20 cellular contexts compared by ENCODE assay signal in genomic region chr2:164890533-164890932, GRCh38. TPM values are rescaled to one million over a fixed set of nuclear protein-coding genes. Genes with fewer than 3 reads are reported as not detected.
A peak's percentile ranks its signal among the peaks of the same experiment; 100 is the strongest.
DNase-seq lines count a peak whose midpoint lies in the region; ATAC-seq and TF ChIP-seq lines count a peak whose summit lies in the region.
"Had no signal": no experiment of that assay in that cellular context is flagged by ENCODE, and none has a peak within 500 bp of the region (broad histone marks: within the 10 kb centered on the region; RNA-seq: fewer than 3 reads in every experiment).

No MANE protein-coding gene starts in this region.

- H3K4me3 ChIP-seq in heart right ventricle: no peak overlapping the region
- H3K4me3 ChIP-seq in fibroblast of villous mesenchyme (ENCODE audit: low read depth, low read length): no peak overlapping the region
- H3K4me3 ChIP-seq in stomach: no peak overlapping the region
- H3K4me3 ChIP-seq: lung, MG63, tibial artery had no signal

- no peaks in the 10 kb centered on the region for H3K27me3 ChIP-seq in heart right ventricle
- H3K27me3 ChIP-seq in stomach: no peaks in the 10 kb centered on the region
- H3K27me3 ChIP-seq: MG63, tibial artery had no signal

- H3K4me3 Mint-ChIP-seq in T-helper 17 cell: no peak overlapping the region
- H3K4me3 Mint-ChIP-seq: activated CD4-positive, alpha-beta T cell treated with anti-CD3 and anti-CD28 coated beads, Interleukin-2, amount 10 ng/mL, durations not matched to agents 7 days and 5 days; CD4-positive, alpha-beta memory T cell; effector memory CD8-positive, alpha-beta T cell had no signal

- H3K36me3 ChIP-seq in heart right ventricle (no peaks in the 10 kb centered on the region), stomach (no peaks in the 10 kb centered on the region)
- H3K36me3 ChIP-seq: MG63, tibial artery had no signal

- H3K27ac ChIP-seq in heart right ventricle (peak overlapping the region in 4 of 10 donors; percentile 4 to 37 (median 24)), stomach (peak overlapping the region; percentile 8 to 59 (median 45))
- H3K27ac ChIP-seq: tibial artery had no signal

- 47 to 48% methylated on average over 5 of the region's 5 CpGs for WGBS in heart right ventricle, 2 donors
- 13 to 29% (median 23%) methylated on average over 5 of the region's 5 CpGs for WGBS in stomach, 5 donors

- intact Hi-C loops in heart right ventricle (cut with DNase I): no loop called here
- intact Hi-C loops in Right ventricle myocardium inferior (cut with DNase I): no loop called here
- intact Hi-C loops in stomach (cut with DNase I; ENCODE audit: low total_unique reads): no loop called here

- no peaks in the 10 kb centered on the region for H3K27me3 Mint-ChIP-seq in T-helper 17 cell
- H3K27me3 Mint-ChIP-seq: activated CD4-positive, alpha-beta T cell treated with anti-CD3 and anti-CD28 coated beads, Interleukin-2, amount 10 ng/mL, durations not matched to agents 7 days and 5 days; CD4-positive, alpha-beta memory T cell; effector memory CD8-positive, alpha-beta T cell had no signal

- H3K4me1 ChIP-seq in heart right ventricle: peaks cover 0 to 14% (median 0%) of the 10 kb centered on the region in 9 donors
- peaks cover 0 to 22% (median 8%) of the 10 kb centered on the region in 4 donors for H3K4me1 ChIP-seq in stomach
- H3K4me1 ChIP-seq: tibial artery had no signal

- DNase-seq in heart right ventricle: no peak
- DNase-seq in Right ventricle myocardium inferior (ENCODE audit: missing footprints): no peak
- DNase-seq in OCI-M1 (lab: John Stamatoyannopoulos, UW): peak; percentile 28
- DNase-seq in fibroblast of villous mesenchyme (ENCODE audit: low read depth): peak; percentile 90
- no peak for DNase-seq in stomach
- no peak for DNase-seq in NCI-H2196 (lab: John Stamatoyannopoulos, UW; ENCODE audit: unreplicated experiment)
- no peak for DNase-seq in NCI-H1436 (lab: John Stamatoyannopoulos, UW)
- no peak for DNase-seq in T-helper 17 cell
- DNase-seq: 8988T; activated CD4-positive, alpha-beta T cell treated with anti-CD3 and anti-CD28 coated beads, Interleukin-2, amount 10 ng/mL, durations not matched to agents 7 days and 5 days; CD4-positive, alpha-beta memory T cell; central memory CD4-positive, alpha-beta T cell; effector memory CD8-positive, alpha-beta T cell; MG63; NCI-H2029; right cardiac atrium; stimulated activated CD4-positive, alpha-beta T cell treated with anti-CD3 and anti-CD28 coated beads, Interleukin-2, amount 100 ng/mL, for 48 hours; stimulated activated CD8-positive, alpha-beta memory T cell treated with anti-CD3 and anti-CD28 coated beads, Interleukin-4, amount 100 ng/mL, for 48 hours; tibial artery had no signal

- no peak for TF ChIP-seq POLR2A in stomach (IDR thresholded peaks at IDR 0.05)

- no peak overlapping the region for H3K27ac Mint-ChIP-seq in T-helper 17 cell
- H3K27ac Mint-ChIP-seq: activated CD4-positive, alpha-beta T cell treated with anti-CD3 and anti-CD28 coated beads, Interleukin-2, amount 10 ng/mL, durations not matched to agents 7 days and 5 days; CD4-positive, alpha-beta memory T cell; effector memory CD8-positive, alpha-beta T cell had no signal

- no peaks in the 10 kb centered on the region for H3K36me3 Mint-ChIP-seq in T-helper 17 cell (ENCODE audit: low read depth)
- H3K36me3 Mint-ChIP-seq: CD4-positive, alpha-beta memory T cell had no signal

- TF ChIP-seq EP300 in stomach (IDR thresholded peaks at IDR 0.05): no peak

- ATAC-seq in heart right ventricle (peak in 5 of 8 donors; percentile 38 to 89 (median 55)), Right ventricle myocardium inferior (no peak), T-helper 17 cell (no peak)
- ATAC-seq: effector memory CD8-positive, alpha-beta T cell; right cardiac atrium had no signal

- no peaks in the 10 kb centered on the region for H3K9me3 ChIP-seq in heart right ventricle
- no peaks in the 10 kb centered on the region for H3K9me3 ChIP-seq in stomach
- H3K9me3 ChIP-seq in T-helper 17 cell (ENCODE audit: control insufficient read depth, low read length, poor library complexity, severe bottlenecking): no peaks in the 10 kb centered on the region
- H3K9me3 ChIP-seq: MG63, tibial artery had no signal

- no peak for TF ChIP-seq CTCF in heart right ventricle (IDR thresholded peaks at IDR 0.05)
- no peak for TF ChIP-seq CTCF in fibroblast of villous mesenchyme (IDR thresholded peaks at IDR 0.05; ENCODE audit: insufficient read depth, low read depth, low read length)
- TF ChIP-seq CTCF in stomach (IDR thresholded peaks at IDR 0.05): no peak

- no peaks in the 10 kb centered on the region for H3K4me1 Mint-ChIP-seq in T-helper 17 cell
- H3K4me1 Mint-ChIP-seq: activated CD4-positive, alpha-beta T cell treated with anti-CD3 and anti-CD28 coated beads, Interleukin-2, amount 10 ng/mL, durations not matched to agents 7 days and 5 days; CD4-positive, alpha-beta memory T cell had no signal

RNA-seq across cellular contexts. Expression of gene COBLL1, which starts 48.9 kb away (rescaled TPM):
- total RNA-seq in heart right ventricle (10 to 100 TPM; 12.1 to 20.5 (median 15.1) TPM), Right ventricle myocardium inferior (15.2 TPM), fibroblast of villous mesenchyme (13.4 and 15.5 TPM in 2 replicates), stomach (100 to 1,000 TPM in 3 of 5 donors, 10 to 100 TPM in 2; 28.4 to 129 (median 109) TPM), T-helper 17 cell (1 to 10 TPM in 1 of 2 donors, not detected in 1; 6.6 TPM)
- polyA plus RNA-seq in heart right ventricle (1 to 10 TPM; 5.0 to 6.0 TPM), stomach (10 to 100 TPM; 11.8 to 35.6 (median 12.8) TPM)
- total RNA-seq: activated CD4-positive, alpha-beta T cell treated with anti-CD3 and anti-CD28 coated beads, Interleukin-2, amount 10 ng/mL, durations not matched to agents 7 days and 5 days; CD4-positive, alpha-beta memory T cell had no signal

Comparison
In these comparisons a context has a peak if more than half of its experiments do, and no peak if none do; other contexts are left out.
1. ATAC-seq: peak in heart right ventricle (5 of 8); none in Right ventricle myocardium inferior (single experiment) and T-helper 17 cell (single experiment).
2. DNase-seq: peak in OCI-M1 (single experiment) and fibroblast of villous mesenchyme (single experiment); none in heart right ventricle (0 of 2), Right ventricle myocardium inferior (single experiment), stomach (single experiment), NCI-H2196 (single experiment), NCI-H1436 (single experiment) and T-helper 17 cell (0 of 3).